Comparison of ENCODE assay signal across 31 cellular contexts in genomic region chr19:31387662-31388175, GRCh38. TPM values are rescaled to one million over a fixed set of nuclear protein-coding genes. Genes with fewer than 3 reads are reported as not detected.
"Had no signal": no experiment of that assay in that cellular context is flagged by ENCODE, and none has a peak within 500 bp of the region (broad histone marks: within the 10 kb centered on the region; RNA-seq: fewer than 3 reads in every experiment).

No MANE protein-coding gene starts in this region.

- FAIRE-seq: astrocyte, kidney had no signal

- H3K27ac Mint-ChIP-seq: activated T-helper 1 cell treated with anti-CD3 and anti-CD28 coated beads, Interleukin-12 subunit alpha, Interleukin-12 subunit beta, Interleukin-2, Interleukin-4 antibody, amounts not matched to agents 30 ng/mL and 10 ng/mL and 1 ng/mL, durations not matched to agents 14 hours and 24 hours and 36 hours; effector memory CD8-positive, alpha-beta T cell; immature natural killer cell; memory B cell; stimulated activated naive B cell treated with anti-CD40 and anti-IgM and Interleukin-4, amounts not matched to agents 10 μg/mL and 1 μg/mL and 100 μg/mL, for 72 hours; T-helper 2 cell treated with Interferon-gamma antibody and Interleukin-4, amounts not matched to agents 5 μg/mL and 100 μg/mL, for 36 hours had no signal

- H3K4me1 Mint-ChIP-seq: immature natural killer cell; memory B cell; stimulated activated naive B cell treated with anti-CD40 and anti-IgM and Interleukin-4, amounts not matched to agents 10 μg/mL and 1 μg/mL and 100 μg/mL, for 72 hours had no signal

- H3K36me3 ChIP-seq: brain microvascular endothelial cell, neutrophil, prostate gland, stomach, tibial artery, upper lobe of right lung had no signal

- H3K4me2 ChIP-seq: smooth muscle cell had no signal

- H3K4me1 ChIP-seq: prostate gland, stomach, tibial artery, upper lobe of right lung had no signal

- H3K4me3 Mint-ChIP-seq: activated T-helper 1 cell treated with anti-CD3 and anti-CD28 coated beads, Interleukin-12 subunit alpha, Interleukin-12 subunit beta, Interleukin-2, Interleukin-4 antibody, amounts not matched to agents 30 ng/mL and 10 ng/mL and 1 ng/mL, durations not matched to agents 14 hours and 24 hours and 36 hours; effector memory CD8-positive, alpha-beta T cell; immature natural killer cell; memory B cell; naive thymus-derived CD8-positive, alpha-beta T cell; stimulated activated naive B cell treated with anti-CD40 and anti-IgM and Interleukin-4, amounts not matched to agents 10 μg/mL and 1 μg/mL and 100 μg/mL, for 72 hours; T-helper 2 cell treated with Interferon-gamma antibody and Interleukin-4, amounts not matched to agents 5 μg/mL and 100 μg/mL, for 36 hours had no signal

- H3K9me3 Mint-ChIP-seq: activated T-helper 1 cell treated with anti-CD3 and anti-CD28 coated beads, Interleukin-12 subunit alpha, Interleukin-12 subunit beta, Interleukin-2, Interleukin-4 antibody, amounts not matched to agents 30 ng/mL and 10 ng/mL and 1 ng/mL, durations not matched to agents 14 hours and 24 hours and 36 hours; effector memory CD8-positive, alpha-beta T cell; immature natural killer cell; memory B cell; stimulated activated naive B cell treated with anti-CD40 and anti-IgM and Interleukin-4, amounts not matched to agents 10 μg/mL and 1 μg/mL and 100 μg/mL, for 72 hours; T-helper 2 cell treated with Interferon-gamma antibody and Interleukin-4, amounts not matched to agents 5 μg/mL and 100 μg/mL, for 36 hours had no signal

- H3K27ac ChIP-seq: brain microvascular endothelial cell, coronary artery, dorsolateral prefrontal cortex, neutrophil, prostate gland, stomach, tibial artery, upper lobe of right lung had no signal

- H3K27me3 ChIP-seq: brain microvascular endothelial cell, neutrophil, stomach, upper lobe of right lung had no signal

- H3K4me3 ChIP-seq: coronary artery, dorsolateral prefrontal cortex, prostate gland, smooth muscle cell, stomach, tibial artery, upper lobe of right lung had no signal

- H3K36me3 Mint-ChIP-seq: immature natural killer cell; memory B cell; stimulated activated naive B cell treated with anti-CD40 and anti-IgM and Interleukin-4, amounts not matched to agents 10 μg/mL and 1 μg/mL and 100 μg/mL, for 72 hours had no signal

- H3K27me3 Mint-ChIP-seq: memory B cell; stimulated activated naive B cell treated with anti-CD40 and anti-IgM and Interleukin-4, amounts not matched to agents 10 μg/mL and 1 μg/mL and 100 μg/mL, for 72 hours had no signal

- H3K9me3 ChIP-seq: neutrophil, prostate gland, stomach, tibial artery, upper lobe of right lung had no signal

- DNase-seq: activated CD4-positive, alpha-beta T cell treated with anti-CD3 and anti-CD28 coated beads for 4 hours; activated CD4-positive, alpha-beta T cell treated with anti-CD3 and anti-CD28 coated beads, Interleukin-2, amount 50 U/mL, for 4 hours; activated effector memory CD4-positive, alpha-beta T cell treated with anti-CD3 and anti-CD28 coated beads, Interleukin-2, amount 50 U/mL, for 16 hours; activated naive CD4-positive, alpha-beta T cell treated with anti-CD3 and anti-CD28 coated beads, Interleukin-2, amount 50 U/mL, for 16 hours; activated T-cell treated with anti-CD3 and anti-CD28 coated beads, Interleukin-2, amount 50 U/mL, for 1 hour; amniotic stem cell; brain microvascular endothelial cell; dorsolateral prefrontal cortex; effector memory CD8-positive, alpha-beta T cell; erythroblast; head of caudate nucleus; hippocampal formation; immature natural killer cell; kidney; left colon; midbrain; naive thymus-derived CD8-positive, alpha-beta T cell; stimulated activated CD4-positive, alpha-beta T cell treated with anti-CD3 and anti-CD28 coated beads, Interleukin-1b, Interleukin-23, amount 100 ng/mL, for 48 hours; stimulated activated naive B cell treated with anti-CD40 and anti-IgM and Interleukin-4, amounts not matched to agents 10 μg/mL and 1 μg/mL and 100 μg/mL, for 72 hours; stomach; T-helper 1 cell; tibial artery; upper lobe of right lung had no signal

- ATAC-seq: effector memory CD8-positive, alpha-beta T cell; left colon; naive thymus-derived CD8-positive, alpha-beta T cell; stimulated activated naive B cell treated with anti-CD40 and anti-IgM and Interleukin-4, amounts not matched to agents 10 μg/mL and 1 μg/mL and 100 μg/mL, for 72 hours; upper lobe of right lung had no signal

RNA-seq across cellular contexts. Expression of gene TSHZ3, which starts 38.5 kb away (rescaled TPM):
- total RNA-seq: naive thymus-derived CD8-positive, alpha-beta T cell had no signal
